In genomic region chr14:45267084-45267483, GRCh38 we compare ENCODE assay signal across 23 cellular contexts.
"Had no signal": no experiment of that assay in that cellular context is flagged by ENCODE, and none has a peak within 500 bp of the region (broad histone marks: within the 10 kb centered on the region; RNA-seq: fewer than 3 reads in every experiment).

No MANE protein-coding gene starts in this region.

- ATAC-seq: activated T-cell treated with anti-CD3 and anti-CD28 coated beads, Interleukin-2, amount 50 U/mL, for 72 hours; body of pancreas; natural killer cell; sciatic nerve; T-cell had no signal

- H3K4me3 Mint-ChIP-seq: activated naive CD8-positive, alpha-beta T cell; activated T-cell treated with anti-CD3 and anti-CD28 coated beads, Interleukin-2, amount 50 U/mL, for 72 hours; natural killer cell; T-cell; T-helper 2 cell treated with Interferon-gamma antibody and Interleukin-4, amounts not matched to agents 5 μg/mL and 100 μg/mL, for 36 hours had no signal

- H3K36me3 Mint-ChIP-seq: natural killer cell, T-cell had no signal

- H3K27ac Mint-ChIP-seq: activated naive CD8-positive, alpha-beta T cell; activated T-cell treated with anti-CD3 and anti-CD28 coated beads, Interleukin-2, amount 50 U/mL, for 72 hours; natural killer cell; T-cell; T-helper 2 cell treated with Interferon-gamma antibody and Interleukin-4, amounts not matched to agents 5 μg/mL and 100 μg/mL, for 36 hours had no signal

- H3K9me3 ChIP-seq: body of pancreas, transverse colon had no signal

- H3K4me3 ChIP-seq: body of pancreas, hepatocyte, smooth muscle cell, transverse colon had no signal

- H3K27me3 ChIP-seq: body of pancreas, hepatocyte, transverse colon had no signal

- H3K4me1 ChIP-seq: body of pancreas, transverse colon had no signal

- H3K4me1 Mint-ChIP-seq: natural killer cell, T-cell had no signal

- H3K36me3 ChIP-seq: transverse colon had no signal

- H3K27ac ChIP-seq: body of pancreas, hepatocyte, transverse colon, VCaP had no signal

- DNase-seq: activated CD4-positive, alpha-beta T cell treated with anti-CD3 and anti-CD28 coated beads for 4 hours; activated CD4-positive, alpha-beta T cell treated with anti-CD3 and anti-CD28 coated beads, Interleukin-2, amount 50 U/mL, for 4 hours; activated naive CD4-positive, alpha-beta T cell; activated T-cell treated with anti-CD3 and anti-CD28 coated beads for 4 hours; activated T-cell treated with anti-CD3 and anti-CD28 coated beads, Interleukin-2, amount 50 U/mL, for 72 hours; anterior cingulate cortex; body of pancreas; caudate nucleus; foreskin fibroblast; islet precursor cell; midbrain; natural killer cell; posterior cingulate gyrus; stimulated activated CD4-positive, alpha-beta T cell treated with anti-CD3 and anti-CD28 coated beads, Interleukin-1b, Interleukin-23, amount 100 ng/mL, for 48 hours; stimulated activated naive CD4-positive, alpha-beta T cell treated with Interleukin-2 at 50 U/mL for 16 hours; T-cell; transverse colon had no signal
